29 cellular contexts compared by ENCODE assay signal in the genomic region with DNA sequence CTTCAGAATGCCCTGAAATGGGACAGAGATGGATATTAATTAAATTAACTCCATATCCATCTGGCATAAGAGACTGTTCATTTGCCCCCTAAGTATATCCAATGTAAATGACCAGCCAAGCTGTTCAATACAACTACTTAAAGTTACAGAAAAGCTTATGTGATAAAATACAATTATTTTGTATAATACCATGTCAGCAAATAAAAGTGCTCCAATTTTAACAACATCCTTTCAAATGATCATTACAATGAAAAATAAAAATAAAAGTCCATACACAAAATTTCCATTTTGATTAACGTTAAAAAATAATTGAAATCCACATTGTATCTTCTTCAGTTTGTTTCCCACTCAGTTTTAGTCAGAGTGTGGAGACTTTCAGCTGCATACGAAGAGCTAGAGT. TPM values are rescaled to one million over a fixed set of nuclear protein-coding genes. Genes with fewer than 3 reads are reported as not detected.
DNase-seq lines count a peak whose midpoint lies in the region; ATAC-seq, FAIRE-seq and TF ChIP-seq lines count a peak whose summit lies in the region.
"Had no signal": no experiment of that assay in that cellular context is flagged by ENCODE, and none has a peak within 500 bp of the region (broad histone marks: within the 10 kb centered on the region; RNA-seq: fewer than 3 reads in every experiment).

No MANE protein-coding gene starts in this region.

- H3K79me2 ChIP-seq in HepG2 (ENCODE audit: insufficient read depth, low read length) (no peaks in the 10 kb centered on the region), K562 (ENCODE audit: control insufficient read depth, insufficient read depth, low read length) (no peaks in the 10 kb centered on the region)

- TF ChIP-seq CTCF in HepG2 (CRISPR knock-in tag; IDR thresholded peaks at IDR 0.05) = no peak
- no peak for TF ChIP-seq CTCF in right lobe of liver (IDR thresholded peaks at IDR 0.05)
- TF ChIP-seq CTCF in K562 (IDR thresholded peaks at IDR 0.05 in 2 of 3, conservative IDR thresholded peaks at IDR 0.05 in 1 of 3; ENCODE audit: insufficient read depth in 2 of 3, low read depth in 1 of 3, low read length in 3 of 3) = no peak
- no peak for TF ChIP-seq CTCF in BE2C (IDR thresholded peaks at IDR 0.05; ENCODE audit: low read depth, low read length)
- TF ChIP-seq CTCF in lower leg skin (IDR thresholded peaks at IDR 0.05) = no peak

- no peaks in the 10 kb centered on the region for H4K20me1 ChIP-seq in HepG2 (ENCODE audit: insufficient read depth, low read length)
- no peaks in the 10 kb centered on the region for H4K20me1 ChIP-seq in K562 (replicated peaks; ENCODE audit: control insufficient read depth, insufficient read depth, low read length)

- TF ChIP-seq EP300 in HepG2 (IDR thresholded peaks at IDR 0.05; ENCODE audit: low read depth in 2 of 2, low read length in 2 of 2) = no peak
- no peak for TF ChIP-seq EP300 in HepG2 (CRISPR knock-in tag; IDR thresholded peaks at IDR 0.05; ENCODE audit: borderline replicate concordance)
- TF ChIP-seq EP300 in K562 (IDR thresholded peaks at IDR 0.05; ENCODE audit: low read length) = no peak

- TF ChIP-seq POLR2A in HepG2 (IDR thresholded peaks at IDR 0.05; ENCODE audit: insufficient read depth in 1 of 2, low read depth in 2 of 2, low read length in 2 of 2) = no peak
- no peak for TF ChIP-seq POLR2A in right lobe of liver (IDR thresholded peaks at IDR 0.05)
- TF ChIP-seq POLR2A in K562 (conservative IDR thresholded peaks at IDR 0.05) = no peak
- no peak for TF ChIP-seq POLR2A in lower leg skin (IDR thresholded peaks at IDR 0.05)

- WGBS in HepG2 (ENCODE audit: low lambda C conversion rate) = 2% methylated on average over 2 of the region's 2 CpGs
- WGBS in right lobe of liver (ENCODE audit: insufficient coverage, low coverage, low lambda C conversion rate, missing lambda C conversion rate) = 56% methylated on average over 2 of the region's 2 CpGs
- WGBS in K562 (ENCODE audit: insufficient coverage, low coverage, missing lambda C conversion rate) = 0% methylated on average over 2 of the region's 2 CpGs
- WGBS in lower leg skin, 2 donors = 72 to 77% methylated on average over 2 of the region's 2 CpGs

- H3K4me2 ChIP-seq in HepG2 (ENCODE audit: low read depth, low read length) = no peak overlapping the region
- no peak overlapping the region for H3K4me2 ChIP-seq in K562 (ENCODE audit: insufficient read depth, low read length)

- H3K4me3 ChIP-seq in HepG2 (replicated peaks in 1 of 3; ENCODE audit: insufficient read depth in 1 of 3, low read depth in 2 of 3, low read length in 3 of 3) = no peak overlapping the region
- no peak overlapping the region for H3K4me3 ChIP-seq in right lobe of liver
- no peak overlapping the region for H3K4me3 ChIP-seq in K562
- no peak overlapping the region for H3K4me3 ChIP-seq in iPS-20b (ENCODE audit: low read length)
- H3K4me3 ChIP-seq in BE2C (ENCODE audit: low read depth, low read length) = no peak overlapping the region
- H3K4me3 ChIP-seq in lower leg skin (ENCODE audit: low read depth, poor library complexity, severe bottlenecking) = no peak overlapping the region
- H3K4me3 ChIP-seq: SJSA1 had no signal

- ATAC-seq in HepG2 = no peak
- no peak for ATAC-seq in right lobe of liver
- ATAC-seq in K562 = no peak

- FAIRE-seq in HepG2 (lab: Jason Lieb, UNC) (no peak), K562 (lab: Jason Lieb, UNC) (no peak)
- FAIRE-seq: GM12892, GM19239 had no signal

- in situ Hi-C loops in HepG2 (cut with HindIII; ENCODE audit: extremely low pct_ligation_motif_present, low pct_unique_long_range_greater_than_20kb) (no loop called here), K562 (cut with MboI) (loop anchor here (5.0 kb wide), 1 partner anchor 59 kb away; no protein-coding TSS in a partner anchor), G401 (cut with HindIII; ENCODE audit: low sequenced_read_pairs) (no loop called here)

- no peaks in the 10 kb centered on the region for H3K9me3 ChIP-seq in HepG2 (ENCODE audit: low read length)
- H3K9me3 ChIP-seq in right lobe of liver = no peaks in the 10 kb centered on the region
- H3K9me3 ChIP-seq in K562 (replicated peaks; ENCODE audit: control insufficient read depth, insufficient read depth, low read depth, low read length) = no peaks in the 10 kb centered on the region
- no peaks in the 10 kb centered on the region for H3K9me3 ChIP-seq in iPS-20b (ENCODE audit: insufficient read depth, low read depth, low read length)
- no peaks in the 10 kb centered on the region for H3K9me3 ChIP-seq in BE2C
- H3K9me3 ChIP-seq: SJSA1 had no signal

- POLR2A ChIA-PET in HepG2 (lab: Yijun Ruan, JAX) = no interaction called here
- POLR2A ChIA-PET in K562 (lab: Yijun Ruan, JAX) = no interaction called here

- H3K4me1 ChIP-seq in HepG2 (ENCODE audit: insufficient read depth, low read length) (no peaks in the 10 kb centered on the region), right lobe of liver (no peaks in the 10 kb centered on the region), K562 (replicated peaks in 1 of 2; ENCODE audit: control insufficient read depth in 2 of 2, insufficient read depth in 2 of 2, low read length in 2 of 2) (no peaks in the 10 kb centered on the region), iPS-20b (ENCODE audit: insufficient read depth, low read length) (peaks cover 22% of the 10 kb centered on the region; the same call in 1 of the 2 replicates), BE2C (no peaks in the 10 kb centered on the region)
- H3K4me1 ChIP-seq: SJSA1 had no signal

- TF ChIP-seq RAD21 in HepG2 (CRISPR knock-in tag; IDR thresholded peaks at IDR 0.05) (no peak), K562 (CRISPR knock-in tag; conservative IDR thresholded peaks at IDR 0.05 in 1 of 2, IDR thresholded peaks at IDR 0.05 in 1 of 2) (no peak)

- no peak overlapping the region for H3K27ac ChIP-seq in HepG2 (ENCODE audit: extremely low read length, insufficient read depth, low read length)
- H3K27ac ChIP-seq in right lobe of liver = no peak overlapping the region
- no peak overlapping the region for H3K27ac ChIP-seq in K562 (ENCODE audit: extremely low read depth, low read depth, low read length)
- H3K27ac ChIP-seq in iPS-20b (ENCODE audit: low read length) = no peak overlapping the region
- H3K27ac ChIP-seq: 22Rv1, SJSA1 had no signal

- H3K9ac ChIP-seq in HepG2 (ENCODE audit: insufficient read depth, low read depth, low read length) (no peak overlapping the region), K562 (ENCODE audit: insufficient read depth in 1 of 2, low read depth in 2 of 2, low read length in 2 of 2) (no peak overlapping the region), iPS-20b (ENCODE audit: low read depth, low read length) (peak overlapping the region; percentile 1)

- H2AFZ ChIP-seq in HepG2 (ENCODE audit: low read length) (no peak overlapping the region), K562 (ENCODE audit: low read depth, low read length) (no peak overlapping the region)

- BruUV-seq in HepG2 (replicated peaks; lab: Mats Ljungman, UMichigan) (no TSS peak), K562 (replicated peaks; lab: Mats Ljungman, UMichigan) (no TSS peak)

- no peaks in the 10 kb centered on the region for H3K27me3 ChIP-seq in HepG2 (ENCODE audit: control insufficient read depth in 1 of 2, insufficient read depth in 2 of 2, low read length in 2 of 2)
- H3K27me3 ChIP-seq in right lobe of liver = no peaks in the 10 kb centered on the region
- H3K27me3 ChIP-seq in K562 (ENCODE audit: control insufficient read depth in 2 of 2, insufficient read depth in 2 of 2, low read length in 2 of 2) = no peaks in the 10 kb centered on the region
- no peaks in the 10 kb centered on the region for H3K27me3 ChIP-seq in iPS-20b (ENCODE audit: insufficient read depth, low read length)
- no peaks in the 10 kb centered on the region for H3K27me3 ChIP-seq in BE2C
- H3K27me3 ChIP-seq: SJSA1 had no signal

- intact Hi-C loops in HepG2 (cut with micrococcal nuclease; ENCODE audit: unreplicated experiment) (no loop called here), right lobe of liver (cut with DNase I) (no loop called here), K562 (cut with micrococcal nuclease) (no loop called here), lower leg skin (cut with DNase I; ENCODE audit: low total_unique reads) (no loop called here)

- CTCF ChIA-PET in HepG2 (lab: Yijun Ruan, JAX; ENCODE audit: low intra/inter-chr PET ratio, low total read pairs) = no interaction called here
- CTCF ChIA-PET in K562 (lab: Yijun Ruan, JAX; ENCODE audit: low intra/inter-chr PET ratio) = no interaction called here

- H3K36me3 ChIP-seq in HepG2 (replicated peaks in 1 of 2; ENCODE audit: control insufficient read depth in 1 of 2, insufficient read depth in 2 of 2, low read length in 2 of 2) (no peaks in the 10 kb centered on the region), right lobe of liver (no peaks in the 10 kb centered on the region), K562 (ENCODE audit: control insufficient read depth, insufficient read depth, low read length) (no peaks in the 10 kb centered on the region), iPS-20b (ENCODE audit: insufficient read depth, low read depth, low read length) (no peaks in the 10 kb centered on the region), BE2C (no peaks in the 10 kb centered on the region)
- H3K36me3 ChIP-seq: SJSA1 had no signal

- no peaks in the 10 kb centered on the region for H3K9me1 ChIP-seq in K562 (ENCODE audit: control insufficient read depth, insufficient read depth, low read length)

- DNase-seq in HepG2 (ENCODE audit: low spot score) (no peak), right lobe of liver (no peak), K562 (ENCODE audit: extremely low read depth in 1 of 4, low spot score in 3 of 4) (no peak), G401 (ENCODE audit: low spot score) (no peak), BE2C (no peak), lower leg skin (ENCODE audit: low spot score in 2 of 2) (no peak), NCI-H1417 treated with DMSO at 0.1 percent for 48 hours (lab: John Stamatoyannopoulos, UW) (no peak)
- DNase-seq: ACHN; Calu3; DMS79 treated with DMSO at 0.1 percent for 48 hours; H7; KBM-7; MV-4-11; NCI-H1105; NCI-H2029; NCI-H446; NCI-H524 treated with DMSO at 0.1 percent for 48 hours; NK-92 treated with Interleukin-12 subunit alpha and Interleukin-12 subunit beta, amount 100 ng/mL, for 24 hours; Right ventricle myocardium superior; RPMI8226 had no signal

RNA-seq across cellular contexts. Expression of gene CLEC6A, which starts 5.7 kb away (rescaled TPM):
- total RNA-seq in HepG2 (2016; rRNA removed; fragmentation: Illumina TruSeq; extraction: Trizol) (not detected in 2 replicates), right lobe of liver (not detected), K562 (2014; rRNA removed) (not detected in 2 replicates), K562 (2014; rRNA removed; fragmentation: Illumina TruSeq; extraction: Trizol) (not detected in 2 replicates), K562 (2015; rRNA removed; fragmentation: Illumina TruSeq; extraction: Trizol) (not detected in 2 replicates), K562 (2021) (not detected in 2 replicates), lower leg skin (not detected)
- not detected in 2 replicates for total RNA-seq in HepG2 (2016; cell fraction: cytosol; rRNA removed; fragmentation: Illumina TruSeq; extraction: Trizol; ENCODE audit: low read depth)
- total RNA-seq in HepG2 (2016; cell fraction: insoluble cytoplasmic fraction; rRNA removed; fragmentation: Illumina TruSeq; extraction: Trizol) = not detected in 2 replicates
- not detected in 2 replicates for total RNA-seq in HepG2 (2016; cell fraction: membrane; rRNA removed; fragmentation: Illumina TruSeq; extraction: Trizol)
- not detected in 2 replicates for total RNA-seq in HepG2 (2016; cell fraction: nucleus; rRNA removed; fragmentation: Illumina TruSeq; extraction: Trizol)
- polyA plus RNA-seq in HepG2 (2011; rRNA removed) (not detected in 2 replicates), K562 (2011; rRNA removed) (not detected in 2 replicates), K562 (2014; fragmentation: Illumina TruSeq; extraction: Trizol) (not detected in 2 replicates), K562 (2014; fragmentation: Nextera tagmentation; extraction: Ambion mirVana) (not detected), K562 (2014; rRNA removed) (not detected in 2 replicates)
- polyA plus RNA-seq in HepG2 (2011; cell fraction: cytosol; rRNA removed) = not detected in 2 replicates
- not detected in 2 replicates for polyA plus RNA-seq in HepG2 (2011; cell fraction: nucleus; rRNA removed)
- not detected in 2 replicates for polyA plus RNA-seq in HepG2 (2012)
- polyA plus RNA-seq in HepG2 (2016; cell fraction: cytosol; fragmentation: Illumina TruSeq; extraction: Trizol; ENCODE audit: low read depth) = not detected in 2 replicates
- not detected in 2 replicates for polyA plus RNA-seq in HepG2 (2016; cell fraction: insoluble cytoplasmic fraction; fragmentation: Illumina TruSeq; extraction: Trizol; ENCODE audit: low read depth)
- polyA plus RNA-seq in HepG2 (2016; cell fraction: membrane; fragmentation: Illumina TruSeq; extraction: Trizol; ENCODE audit: low read depth) = not detected in 2 replicates
- not detected in 2 replicates for polyA plus RNA-seq in HepG2 (2016; cell fraction: nucleus; fragmentation: Illumina TruSeq; extraction: Trizol; ENCODE audit: insufficient read depth, low read depth)
- not detected in 2 replicates for polyA minus RNA-seq in HepG2 (2011; rRNA and poly(A)+ RNA removed; ENCODE audit: low replicate concordance)
- not detected in 2 replicates for polyA minus RNA-seq in HepG2 (2011; cell fraction: cytosol; rRNA and poly(A)+ RNA removed)
- polyA minus RNA-seq in HepG2 (2011; cell fraction: nucleus; rRNA and poly(A)+ RNA removed) = not detected in 2 replicates
- not detected in 2 replicates for total RNA-seq in K562 (2011; cell fraction: chromatin; rRNA removed; ENCODE audit: low replicate concordance)
- not detected in 2 replicates for total RNA-seq in K562 (2011; cell fraction: nucleolus; rRNA removed)
- not detected in 2 replicates for total RNA-seq in K562 (2011; cell fraction: nucleoplasm; rRNA removed)
- not detected in 2 replicates for polyA plus RNA-seq in K562 (2011; cell fraction: cytosol; rRNA removed)
- not detected in 2 replicates for polyA plus RNA-seq in K562 (2011; cell fraction: nucleus; rRNA removed)
- polyA plus RNA-seq in K562 (2012) = not detected in 2 replicates
- not detected in 2 replicates for polyA minus RNA-seq in K562 (2011; rRNA and poly(A)+ RNA removed)
- not detected in 2 replicates for polyA minus RNA-seq in K562 (2011; cell fraction: cytosol; rRNA and poly(A)+ RNA removed)
- not detected in 2 replicates for polyA minus RNA-seq in K562 (2011; cell fraction: nucleus; rRNA and poly(A)+ RNA removed)
- not detected in 2 replicates for total RNA-seq in G401 (2014; rRNA removed; shearing (Covaris generic))
- polyA plus RNA-seq in BE2C (2012; ENCODE audit: insufficient read depth, insufficient read length, low read depth) = not detected
- total RNA-seq: Calu3, HT1080, LHCN-M2, MCF 10A, Right ventricle myocardium superior, SJSA1 had no signal
- polyA plus RNA-seq: BJ had no signal

RNA-seq across cellular contexts. Expression of gene CLEC4D, which starts 51.9 kb away (rescaled TPM):
- not detected in 2 replicates for total RNA-seq in HepG2 (2016; rRNA removed; fragmentation: Illumina TruSeq; extraction: Trizol)
- not detected in 2 replicates for total RNA-seq in HepG2 (2016; cell fraction: cytosol; rRNA removed; fragmentation: Illumina TruSeq; extraction: Trizol; ENCODE audit: low read depth)
- not detected in 2 replicates for total RNA-seq in HepG2 (2016; cell fraction: insoluble cytoplasmic fraction; rRNA removed; fragmentation: Illumina TruSeq; extraction: Trizol)
- total RNA-seq in HepG2 (2016; cell fraction: membrane; rRNA removed; fragmentation: Illumina TruSeq; extraction: Trizol) = not detected in 2 replicates
- not detected in 2 replicates for total RNA-seq in HepG2 (2016; cell fraction: nucleus; rRNA removed; fragmentation: Illumina TruSeq; extraction: Trizol)
- not detected in 2 replicates for polyA plus RNA-seq in HepG2 (2011; rRNA removed)
- polyA plus RNA-seq in HepG2 (2011; cell fraction: cytosol; rRNA removed) = not detected in 2 replicates
- polyA plus RNA-seq in HepG2 (2011; cell fraction: nucleus; rRNA removed) = not detected in 2 replicates
- polyA plus RNA-seq in HepG2 (2012) = not detected in 2 replicates
- polyA plus RNA-seq in HepG2 (2016; cell fraction: cytosol; fragmentation: Illumina TruSeq; extraction: Trizol; ENCODE audit: low read depth) = not detected in 2 replicates
- not detected in 2 replicates for polyA plus RNA-seq in HepG2 (2016; cell fraction: insoluble cytoplasmic fraction; fragmentation: Illumina TruSeq; extraction: Trizol; ENCODE audit: low read depth)
- polyA plus RNA-seq in HepG2 (2016; cell fraction: membrane; fragmentation: Illumina TruSeq; extraction: Trizol; ENCODE audit: low read depth) = not detected in 2 replicates
- polyA plus RNA-seq in HepG2 (2016; cell fraction: nucleus; fragmentation: Illumina TruSeq; extraction: Trizol; ENCODE audit: insufficient read depth, low read depth) = not detected in 2 replicates
- not detected in 2 replicates for polyA minus RNA-seq in HepG2 (2011; rRNA and poly(A)+ RNA removed; ENCODE audit: low replicate concordance)
- polyA minus RNA-seq in HepG2 (2011; cell fraction: cytosol; rRNA and poly(A)+ RNA removed) = not detected in 2 replicates
- polyA minus RNA-seq in HepG2 (2011; cell fraction: nucleus; rRNA and poly(A)+ RNA removed) = not detected in 2 replicates
- total RNA-seq in right lobe of liver = under 1 TPM in 3 of 6 experiments, not detected in 3; 0.09 to 0.43 (median 0.16) TPM
- not detected in 2 replicates for total RNA-seq in K562 (2011; cell fraction: chromatin; rRNA removed; ENCODE audit: low replicate concordance)
- total RNA-seq in K562 (2011; cell fraction: nucleolus; rRNA removed) = not detected in 2 replicates
- not detected in 2 replicates for total RNA-seq in K562 (2011; cell fraction: nucleoplasm; rRNA removed)
- total RNA-seq in K562 (2014; rRNA removed) = not detected in 2 replicates
- not detected in 2 replicates for total RNA-seq in K562 (2014; rRNA removed; fragmentation: Illumina TruSeq; extraction: Trizol)
- total RNA-seq in K562 (2015; rRNA removed; fragmentation: Illumina TruSeq; extraction: Trizol) = not detected in 2 replicates
- not detected in 2 replicates for total RNA-seq in K562 (2021)
- not detected in 2 replicates for polyA plus RNA-seq in K562 (2011; rRNA removed)
- not detected in 2 replicates for polyA plus RNA-seq in K562 (2011; cell fraction: cytosol; rRNA removed)
- polyA plus RNA-seq in K562 (2011; cell fraction: nucleus; rRNA removed) = not detected in 2 replicates
- not detected in 2 replicates for polyA plus RNA-seq in K562 (2012)
- polyA plus RNA-seq in K562 (2014; fragmentation: Illumina TruSeq; extraction: Trizol) = not detected in 2 replicates
- not detected for polyA plus RNA-seq in K562 (2014; fragmentation: Nextera tagmentation; extraction: Ambion mirVana)
- not detected in 2 replicates for polyA plus RNA-seq in K562 (2014; rRNA removed)
- not detected in 2 replicates for polyA minus RNA-seq in K562 (2011; rRNA and poly(A)+ RNA removed)
- not detected in 2 replicates for polyA minus RNA-seq in K562 (2011; cell fraction: cytosol; rRNA and poly(A)+ RNA removed)
- not detected in 2 replicates for polyA minus RNA-seq in K562 (2011; cell fraction: nucleus; rRNA and poly(A)+ RNA removed)
- total RNA-seq in G401 (2014; rRNA removed; shearing (Covaris generic)) = not detected in 2 replicates
- not detected for polyA plus RNA-seq in BE2C (2012; ENCODE audit: insufficient read depth, insufficient read length, low read depth)
- under 1 TPM in 1 of 4 donors, not detected in 3; 0.26 TPM for total RNA-seq in lower leg skin
- total RNA-seq: Calu3, HT1080, LHCN-M2, MCF 10A, Right ventricle myocardium superior, SJSA1 had no signal
- polyA plus RNA-seq: BJ had no signal

Comparison
In these comparisons a context has a peak if more than half of its experiments do, and no peak if none do; other contexts are left out.
1. Of the 241 proteins assayed by ChIP-seq in both HepG2 and K562: peak only in HepG2: MAFF and MAFK; only in K562: none; in both: none; in neither: 239.